28 cellular contexts compared by ENCODE assay signal in genomic region chr12:33192226-33192625, GRCh38.
DNase-seq lines count a peak whose midpoint lies in the region; ATAC-seq, FAIRE-seq and TF ChIP-seq lines count a peak whose summit lies in the region.
"Had no signal": no experiment of that assay in that cellular context is flagged by ENCODE, and none has a peak within 500 bp of the region (broad histone marks: within the 10 kb centered on the region; RNA-seq: fewer than 3 reads in every experiment).

No MANE protein-coding gene starts in this region.

- no peaks in the 10 kb centered on the region for H4K20me1 ChIP-seq in PC-3 (ENCODE audit: low read length)
- H4K20me1 ChIP-seq in astrocyte (ENCODE audit: insufficient read depth, low read length): no peaks in the 10 kb centered on the region
- no peaks in the 10 kb centered on the region for H4K20me1 ChIP-seq in smooth muscle cell (ENCODE audit: low read depth)
- H4K20me1 ChIP-seq: BLaER1 treated with 17β-estradiol and CSF1 and Interleukin-3, amounts not matched to agents 10 nM and 100 nM had no signal

- H3K9me3 ChIP-seq in PC-3 (ENCODE audit: low read length) (no peaks in the 10 kb centered on the region), astrocyte (ENCODE audit: insufficient read depth, low read depth, low read length) (no peaks in the 10 kb centered on the region), smooth muscle cell (replicated peaks; ENCODE audit: low read depth) (no peaks in the 10 kb centered on the region)
- H3K9me3 ChIP-seq: A549, BE2C had no signal

- no peak overlapping the region for H3K27ac ChIP-seq in PC-3 (ENCODE audit: low read length)
- H3K27ac ChIP-seq in astrocyte (ENCODE audit: low read depth, low read length): no peak overlapping the region
- H3K27ac ChIP-seq in smooth muscle cell (ENCODE audit: low read depth): peak overlapping the region; percentile 92
- H3K27ac ChIP-seq: A549; BLaER1 treated with 17β-estradiol and CSF1 and Interleukin-3, amounts not matched to agents 10 nM and 100 nM; GM23248 had no signal

- H3K9me2 ChIP-seq in PC-3 (replicated peaks; ENCODE audit: low read length): no peaks in the 10 kb centered on the region

- ATAC-seq in PC-3: no peak
- ATAC-seq: A549, GM12878 had no signal

- H3F3A ChIP-seq in PC-3 (ENCODE audit: low read length, unreplicated experiment): no peaks in the 10 kb centered on the region
- H3F3A ChIP-seq in smooth muscle cell (ENCODE audit: low read depth): no peaks in the 10 kb centered on the region

- H3K4me1 Mint-ChIP-seq in astrocyte (ENCODE audit: low read depth, unreplicated experiment): peaks cover 20% of the 10 kb centered on the region
- no peaks in the 10 kb centered on the region for H3K4me1 Mint-ChIP-seq in activated naive CD8-positive, alpha-beta T cell treated with anti-CD3 and anti-CD28 coated beads for 36 hours
- no peaks in the 10 kb centered on the region for H3K4me1 Mint-ChIP-seq in activated T-cell treated with anti-CD3 and anti-CD28 coated beads, Interleukin-2, amount 50 U/mL, for 24 hours (ENCODE audit: low read depth)
- H3K4me1 Mint-ChIP-seq: CD14-positive monocyte; CD8-positive, alpha-beta memory T cell had no signal

- FAIRE-seq in astrocyte (lab: Jason Lieb, UNC): no peak
- no peak for FAIRE-seq in HTR-8/SVneo (lab: Jason Lieb, UNC)
- FAIRE-seq: A549, D721Med, GM12878, GM19239, H1 had no signal

- H3K36me3 ChIP-seq in PC-3 (ENCODE audit: low read depth, low read length) (no peaks in the 10 kb centered on the region), astrocyte (ENCODE audit: insufficient read depth, low read length) (no peaks in the 10 kb centered on the region), smooth muscle cell (ENCODE audit: low read depth) (no peaks in the 10 kb centered on the region)
- H3K36me3 ChIP-seq: BE2C; BLaER1 treated with 17β-estradiol and CSF1 and Interleukin-3, amounts not matched to agents 10 nM and 100 nM had no signal

- H3K27me3 ChIP-seq in PC-3 (ENCODE audit: low read length) (no peaks in the 10 kb centered on the region), astrocyte (ENCODE audit: insufficient read depth, low read length) (no peaks in the 10 kb centered on the region), smooth muscle cell (ENCODE audit: low read depth) (no peaks in the 10 kb centered on the region)
- H3K27me3 ChIP-seq: BE2C; BLaER1 treated with 17β-estradiol and CSF1 and Interleukin-3, amounts not matched to agents 10 nM and 100 nM had no signal

- peaks cover 19% of the 10 kb centered on the region for H3K9me3 Mint-ChIP-seq in astrocyte (ENCODE audit: unreplicated experiment)
- peaks cover 14% of the 10 kb centered on the region for H3K9me3 Mint-ChIP-seq in activated naive CD8-positive, alpha-beta T cell treated with anti-CD3 and anti-CD28 coated beads for 36 hours
- peaks cover 19% of the 10 kb centered on the region for H3K9me3 Mint-ChIP-seq in activated T-cell treated with anti-CD3 and anti-CD28 coated beads, Interleukin-2, amount 50 U/mL, for 24 hours

- POLR2A ChIA-PET in PC-3 (lab: Charles Lee; ENCODE audit: unreplicated experiment): interaction anchor here (0.6 kb wide), 1 partner anchor 436 kb away, joined by 9 read pairs; no protein-coding TSS in a partner anchor

- H3K4me3 ChIP-seq in PC-3 (ENCODE audit: low read length) (no peak overlapping the region), astrocyte (ENCODE audit: insufficient read depth, low read depth, low read length) (no peak overlapping the region), smooth muscle cell (no peak overlapping the region)
- H3K4me3 ChIP-seq: A549; BLaER1 treated with 17β-estradiol and CSF1 and Interleukin-3, amounts not matched to agents 10 nM and 100 nM; GM12878; GM23248 had no signal

- H3K27me3 Mint-ChIP-seq in astrocyte (ENCODE audit: low read depth, unreplicated experiment): peaks cover 2% of the 10 kb centered on the region
- no peaks in the 10 kb centered on the region for H3K27me3 Mint-ChIP-seq in activated naive CD8-positive, alpha-beta T cell treated with anti-CD3 and anti-CD28 coated beads for 36 hours
- H3K27me3 Mint-ChIP-seq in activated T-cell treated with anti-CD3 and anti-CD28 coated beads, Interleukin-2, amount 50 U/mL, for 24 hours: no peaks in the 10 kb centered on the region
- H3K27me3 Mint-ChIP-seq: CD4-positive, alpha-beta T cell; CD8-positive, alpha-beta memory T cell had no signal

- H3K79me2 ChIP-seq in PC-3 (ENCODE audit: low read length): no peaks in the 10 kb centered on the region
- H3K79me2 ChIP-seq in astrocyte (ENCODE audit: insufficient read depth, low read length): no peaks in the 10 kb centered on the region
- no peaks in the 10 kb centered on the region for H3K79me2 ChIP-seq in smooth muscle cell (ENCODE audit: low read depth)

- H3K4me1 ChIP-seq in PC-3 (ENCODE audit: insufficient read depth, low read length) (peaks cover 4% of the 10 kb centered on the region), astrocyte (ENCODE audit: insufficient read depth, low read length) (no peaks in the 10 kb centered on the region), smooth muscle cell (ENCODE audit: low read depth) (no peaks in the 10 kb centered on the region)
- H3K4me1 ChIP-seq: A549; BE2C; BLaER1 treated with 17β-estradiol and CSF1 and Interleukin-3, amounts not matched to agents 10 nM and 100 nM had no signal

- no peaks in the 10 kb centered on the region for H3K36me3 Mint-ChIP-seq in astrocyte (ENCODE audit: low read depth, unreplicated experiment)
- no peaks in the 10 kb centered on the region for H3K36me3 Mint-ChIP-seq in activated naive CD8-positive, alpha-beta T cell treated with anti-CD3 and anti-CD28 coated beads for 36 hours
- H3K36me3 Mint-ChIP-seq in activated T-cell treated with anti-CD3 and anti-CD28 coated beads, Interleukin-2, amount 50 U/mL, for 24 hours (ENCODE audit: low read depth): no peaks in the 10 kb centered on the region
- H3K36me3 Mint-ChIP-seq: CD14-positive monocyte; CD8-positive, alpha-beta memory T cell had no signal

- H2AFZ ChIP-seq in PC-3 (ENCODE audit: low read length) (no peak overlapping the region), astrocyte (ENCODE audit: low read depth, low read length) (no peak overlapping the region), smooth muscle cell (ENCODE audit: low read depth) (no peak overlapping the region)
- H2AFZ ChIP-seq: GM23248 had no signal

- intact Hi-C loops in PC-3 (cut with micrococcal nuclease): no loop called here

- no TSS peak for BruUV-seq in PC-3 (replicated peaks; lab: Mats Ljungman, UMichigan)

- CTCF ChIA-PET in PC-3 (lab: Charles Lee): interaction anchor here (0.6 kb wide), 1 partner anchor 135 kb away, joined by 5 read pairs; no protein-coding TSS in a partner anchor

- TF ChIP-seq CTCF in PC-3 (conservative IDR thresholded peaks at IDR 0.05; ENCODE audit: low read depth, low read length) (no peak), astrocyte (IDR thresholded peaks at IDR 0.05; ENCODE audit: insufficient read depth, low read depth, low read length) (no peak), smooth muscle cell (IDR thresholded peaks at IDR 0.05; ENCODE audit: borderline replicate concordance, insufficient read depth, poor library complexity, severe bottlenecking) (no peak)

- DNase-seq in HT1080 (ENCODE audit: low read depth) (peak; percentile 6), PC-3 (peak; percentile 8), astrocyte (ENCODE audit: low read depth) (no peak), smooth muscle cell (lab: John Stamatoyannopoulos, UW; ENCODE audit: unreplicated experiment) (no peak), NCI-H526 treated with DMSO at 0.1 percent for 48 hours (lab: John Stamatoyannopoulos, UW) (no peak), HTR-8/SVneo (ENCODE audit: insufficient read length, low spot score) (no peak)
- DNase-seq in activated naive CD8-positive, alpha-beta T cell treated with anti-CD3 and anti-CD28 coated beads for 36 hours: no peak
- DNase-seq in activated T-cell treated with anti-CD3 and anti-CD28 coated beads, Interleukin-2, amount 50 U/mL, for 24 hours: no peak
- DNase-seq: 8988T; ACHN; AML-193; BE2C; CD4-positive, alpha-beta T cell; CD8-positive, alpha-beta memory T cell; DMS 273 treated with DMSO at 0.1 percent for 48 hours; DMS79; EL; GDM1; GM23248; H7; HCEC 1CT had no signal

- H3K9ac ChIP-seq in PC-3 (ENCODE audit: low read length) (no peak overlapping the region), astrocyte (ENCODE audit: low read length) (no peak overlapping the region), smooth muscle cell (ENCODE audit: low read depth) (peak overlapping the region; percentile 57)
- H3K9ac ChIP-seq: BLaER1 treated with 17β-estradiol and CSF1 and Interleukin-3, amounts not matched to agents 10 nM and 100 nM; GM23248 had no signal

- H3K4me2 ChIP-seq in PC-3 (ENCODE audit: low read length) (no peak overlapping the region), astrocyte (ENCODE audit: low read length) (no peak overlapping the region), smooth muscle cell (no peak overlapping the region)
- H3K4me2 ChIP-seq: A549; BLaER1 treated with 17β-estradiol and CSF1 and Interleukin-3, amounts not matched to agents 10 nM and 100 nM had no signal

- WGBS in smooth muscle cell (ENCODE audit: low lambda C conversion rate): 27% methylated on average over 4 of the region's 4 CpGs

- no peak overlapping the region for H3K4me3 Mint-ChIP-seq in astrocyte (ENCODE audit: unreplicated experiment)
- no peak overlapping the region for H3K4me3 Mint-ChIP-seq in activated naive CD8-positive, alpha-beta T cell treated with anti-CD3 and anti-CD28 coated beads for 36 hours
- no peak overlapping the region for H3K4me3 Mint-ChIP-seq in activated T-cell treated with anti-CD3 and anti-CD28 coated beads, Interleukin-2, amount 50 U/mL, for 24 hours
- H3K4me3 Mint-ChIP-seq: CD14-positive monocyte; CD4-positive, alpha-beta T cell; CD8-positive, alpha-beta memory T cell had no signal

- H3K27ac Mint-ChIP-seq in astrocyte (ENCODE audit: unreplicated experiment): peak overlapping the region; percentile 82
- H3K27ac Mint-ChIP-seq in activated naive CD8-positive, alpha-beta T cell treated with anti-CD3 and anti-CD28 coated beads for 36 hours: no peak overlapping the region
- H3K27ac Mint-ChIP-seq in activated T-cell treated with anti-CD3 and anti-CD28 coated beads, Interleukin-2, amount 50 U/mL, for 24 hours: no peak overlapping the region
- H3K27ac Mint-ChIP-seq: CD14-positive monocyte; CD4-positive, alpha-beta T cell; CD8-positive, alpha-beta memory T cell had no signal

Comparison
In these comparisons a context has a peak if more than half of its experiments do, and no peak if none do; other contexts are left out.
1. DNase-seq: peak in HT1080 (single experiment) and PC-3 (single experiment); none in astrocyte (single experiment), smooth muscle cell (single experiment), activated naive CD8-positive, alpha-beta T cell treated with anti-CD3 and anti-CD28 coated beads for 36 hours (single experiment), NCI-H526 treated with DMSO at 0.1 percent for 48 hours (single experiment), activated T-cell treated with anti-CD3 and anti-CD28 coated beads, Interleukin-2, amount 50 U/mL, for 24 hours (single experiment) and HTR-8/SVneo (single experiment).